ENCODE assay signal across 27 cellular contexts in genomic region chr7:39291644-39292411, GRCh38.
A peak's percentile ranks its signal among the peaks of the same experiment; 100 is the strongest.
DNase-seq lines count a peak whose midpoint lies in the region; ATAC-seq and TF ChIP-seq lines count a peak whose summit lies in the region.
"Had no signal": no experiment of that assay in that cellular context is flagged by ENCODE, and none has a peak within 500 bp of the region (broad histone marks: within the 10 kb centered on the region; RNA-seq: fewer than 3 reads in every experiment).

No MANE protein-coding gene starts in this region.

- no peak overlapping the region for H3K27ac ChIP-seq in GM23338 (ENCODE audit: low read depth)
- H3K27ac ChIP-seq: C4-2B, SJCRH30 had no signal

- H3K36me3 Mint-ChIP-seq in GM23338 (ENCODE audit: low read depth), result no peaks in the 10 kb centered on the region
- H3K36me3 Mint-ChIP-seq in stimulated activated memory B cell treated with anti-CD40 and anti-IgM and Interleukin-4, amounts not matched to agents 10 μg/mL and 1 μg/mL and 100 μg/mL, for 72 hours, result no peaks in the 10 kb centered on the region
- H3K36me3 Mint-ChIP-seq: CD8-positive, alpha-beta T cell had no signal

- DNase-seq in GM23338 (ENCODE audit: low spot score) (no peak), NCI-H2227 (lab: John Stamatoyannopoulos, UW; ENCODE audit: unreplicated experiment) (peak; percentile 37), mucosa of gallbladder (ENCODE audit: low spot score) (peak; percentile 17)
- no peak for DNase-seq in activated T-cell treated with anti-CD3 and anti-CD28 coated beads, Interleukin-2, amount 50 U/mL, for 1 hour
- DNase-seq: Caco-2; CD8-positive, alpha-beta T cell; GDM1; Kasumi-1; MG63; NCI-H1105 treated with DMSO at 0.1 percent for 48 hours; NCI-H2029; NCI-H446; NCI-H526; NCI-H82; NK-92 treated with Interleukin-12 subunit alpha and Interleukin-12 subunit beta, amount 100 ng/mL, for 24 hours; PC-3; SJCRH30 had no signal

- peaks cover 10% of the 10 kb centered on the region for H3K4me1 Mint-ChIP-seq in GM23338
- H3K4me1 Mint-ChIP-seq in stimulated activated memory B cell treated with anti-CD40 and anti-IgM and Interleukin-4, amounts not matched to agents 10 μg/mL and 1 μg/mL and 100 μg/mL, for 72 hours, result no peaks in the 10 kb centered on the region
- H3K4me1 Mint-ChIP-seq: B cell had no signal

- H3K27me3 Mint-ChIP-seq in GM23338 (ENCODE audit: insufficient read depth, low read depth, poor library complexity), result peaks cover 4% of the 10 kb centered on the region
- H3K27me3 Mint-ChIP-seq in stimulated activated memory B cell treated with anti-CD40 and anti-IgM and Interleukin-4, amounts not matched to agents 10 μg/mL and 1 μg/mL and 100 μg/mL, for 72 hours, result peaks cover 10% of the 10 kb centered on the region

- H3K36me3 ChIP-seq in GM23338 (ENCODE audit: insufficient read depth), result no peaks in the 10 kb centered on the region
- H3K36me3 ChIP-seq: MG63, SJCRH30 had no signal

- H3K4me3 Mint-ChIP-seq in GM23338, result no peak overlapping the region
- H3K4me3 Mint-ChIP-seq in stimulated activated memory B cell treated with anti-CD40 and anti-IgM and Interleukin-4, amounts not matched to agents 10 μg/mL and 1 μg/mL and 100 μg/mL, for 72 hours, result no peak overlapping the region
- H3K4me3 Mint-ChIP-seq: B cell; CD8-positive, alpha-beta T cell had no signal

- no peak for TF ChIP-seq CTCF in GM23338 (conservative IDR thresholded peaks at IDR 0.05; ENCODE audit: low read depth in 2 of 2)

- no peaks in the 10 kb centered on the region for H3K79me2 ChIP-seq in GM23338 (replicated peaks; ENCODE audit: insufficient read depth)

- H3K4me2 ChIP-seq in GM23338, result no peak overlapping the region

- 0 out of 2 replicates have a peak, but pooled peaks cover 3% of the 10 kb centered on the region for H3K9me2 ChIP-seq in GM23338 (ENCODE audit: insufficient read depth)

- H2AFZ ChIP-seq in GM23338, result no peak overlapping the region

- 0 out of 2 replicates have a peak overlapping the region, but pooled peaks have one; percentile 11 for H3K27ac Mint-ChIP-seq in GM23338
- H3K27ac Mint-ChIP-seq in stimulated activated memory B cell treated with anti-CD40 and anti-IgM and Interleukin-4, amounts not matched to agents 10 μg/mL and 1 μg/mL and 100 μg/mL, for 72 hours, result no peak overlapping the region
- H3K27ac Mint-ChIP-seq: B cell; CD8-positive, alpha-beta T cell had no signal

- no peaks in the 10 kb centered on the region for H3F3A ChIP-seq in GM23338 (replicated peaks; ENCODE audit: low read depth)

- no peaks in the 10 kb centered on the region for H3K9me3 Mint-ChIP-seq in GM23338
- no peaks in the 10 kb centered on the region for H3K9me3 Mint-ChIP-seq in stimulated activated memory B cell treated with anti-CD40 and anti-IgM and Interleukin-4, amounts not matched to agents 10 μg/mL and 1 μg/mL and 100 μg/mL, for 72 hours
- H3K9me3 Mint-ChIP-seq: CD8-positive, alpha-beta T cell had no signal

- no peak overlapping the region for H3K4me3 ChIP-seq in GM23338
- H3K4me3 ChIP-seq: GM12878, K562, MG63, SJCRH30 had no signal

- peaks cover 5% of the 10 kb centered on the region; the same call in 1 of the 2 replicates for H3K4me1 ChIP-seq in GM23338 (ENCODE audit: insufficient read depth)
- H3K4me1 ChIP-seq: Caco-2, SJCRH30 had no signal

- no peak for ATAC-seq in GM23338
- peak; percentile 34 for ATAC-seq in stimulated activated memory B cell treated with anti-CD40 and anti-IgM and Interleukin-4, amounts not matched to agents 10 μg/mL and 1 μg/mL and 100 μg/mL, for 72 hours
- ATAC-seq in GM18861 (IDR thresholded peaks at IDR 0.05; ENCODE audit: unreplicated experiment), result no peak
- no peak for ATAC-seq in HG03520 (IDR thresholded peaks at IDR 0.05; ENCODE audit: unreplicated experiment)
- ATAC-seq: CD8-positive, alpha-beta T cell; GM12878; HCT116; K562; PC-3; Right ventricle myocardium inferior; SK-N-SH treated with all-trans-retinoic acid at 6 μM for 48 hours had no signal

- no peaks in the 10 kb centered on the region for H4K20me1 ChIP-seq in GM23338 (replicated peaks; ENCODE audit: insufficient read depth)

- no peaks in the 10 kb centered on the region for H3K27me3 ChIP-seq in GM23338 (ENCODE audit: insufficient read depth)
- H3K27me3 ChIP-seq: MG63, SJCRH30 had no signal

TF ChIP-seq in GM23338, 12 proteins besides CTCF, POLR2A, EP300 and RAD21 (continues in another document):
- no peak for TF ChIP-seq ZNF462 (CRISPR knock-in tag; IDR thresholded peaks at IDR 0.05)
- no peak for TF ChIP-seq ZNF331 (CRISPR knock-in tag; IDR thresholded peaks at IDR 0.05; ENCODE audit: low read depth)
- no peak for TF ChIP-seq POLR2AphosphoS5 (IDR thresholded peaks at IDR 0.05; ENCODE audit: low read depth)
- no peak for TF ChIP-seq NANOG (IDR thresholded peaks at IDR 0.05; ENCODE audit: borderline replicate concordance)
- TF ChIP-seq JUNB (IDR thresholded peaks at IDR 0.05; ENCODE audit: unreplicated experiment), result no peak
- no peak for TF ChIP-seq ETS1 (IDR thresholded peaks at IDR 0.05)
- no peak for TF ChIP-seq STAT1 (IDR thresholded peaks at IDR 0.05; ENCODE audit: unreplicated experiment)
- TF ChIP-seq EZH2phosphoT487 (IDR thresholded peaks at IDR 0.05; ENCODE audit: unreplicated experiment), result no peak

Comparison
In these comparisons a context has a peak if more than half of its experiments do, and no peak if none do; other contexts are left out.
1. DNase-seq: peak in NCI-H2227 (single experiment) and mucosa of gallbladder (single experiment); none in GM23338 (single experiment) and activated T-cell treated with anti-CD3 and anti-CD28 coated beads, Interleukin-2, amount 50 U/mL, for 1 hour (single experiment).